In the genomic region with DNA sequence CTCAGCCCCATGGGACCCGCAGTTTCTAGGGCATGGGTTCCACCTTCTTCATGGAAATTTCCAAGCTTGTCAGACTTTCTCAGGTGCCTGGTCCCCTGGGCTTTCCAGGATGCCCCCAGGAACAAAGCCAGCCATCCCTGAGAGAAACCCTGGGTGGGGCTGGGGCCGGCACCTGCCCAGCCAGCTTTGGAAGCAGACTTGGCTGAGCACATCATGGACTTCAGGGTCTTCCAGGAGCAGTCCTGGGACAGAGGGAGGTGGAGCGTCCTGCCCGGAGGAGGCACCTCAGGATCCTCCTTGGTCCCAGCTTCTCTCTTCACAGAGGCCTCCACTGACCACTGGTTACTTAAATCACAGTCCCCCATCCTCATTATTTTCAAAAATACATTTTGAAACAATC, we compare ENCODE assay signal across 1 cellular context.
TF ChIP-seq lines count a peak whose summit lies in the region.

No MANE protein-coding gene starts in this region.

TF ChIP-seq in H1, 55 proteins besides CTCF, POLR2A, EP300 and RAD21 (continued from another document):
- no peak for TF ChIP-seq BCL11A (IDR thresholded peaks at IDR 0.05; ENCODE audit: low read depth in 2 of 2, low read length in 2 of 2)
- TF ChIP-seq SP4 (IDR thresholded peaks at IDR 0.05; ENCODE audit: low read length), result no peak
